ENCODE assay signal across 33 cellular contexts in genomic region chr4:65698631-65699030, GRCh38. TPM values are rescaled to one million over a fixed set of nuclear protein-coding genes. Genes with fewer than 3 reads are reported as not detected.
"Had no signal": no experiment of that assay in that cellular context is flagged by ENCODE, and none has a peak within 500 bp of the region (broad histone marks: within the 10 kb centered on the region; RNA-seq: fewer than 3 reads in every experiment).

No MANE protein-coding gene starts in this region.

- H3K27me3 ChIP-seq: adrenal gland, ascending aorta, body of pancreas, brain microvascular endothelial cell, breast epithelium, cardiac muscle cell had no signal

- H3K9me3 ChIP-seq: adrenal gland, ascending aorta, body of pancreas, breast epithelium had no signal

- H3K27ac ChIP-seq: adrenal gland, ascending aorta, body of pancreas, brain microvascular endothelial cell, breast epithelium, cardiac muscle cell had no signal

- DNase-seq: activated effector memory CD4-positive, alpha-beta T cell treated with anti-CD3 and anti-CD28 coated beads, Interleukin-2, amount 50 U/mL, for 16 hours; activated effector memory CD4-positive, alpha-beta T cell treated with Interleukin-2 at 50 U/mL for 16 hours; activated gamma-delta T cell; activated gamma-delta T cell treated with Interleukin-2 at 50 U/mL for 16 hours; activated naive CD4-positive, alpha-beta T cell; activated naive CD4-positive, alpha-beta T cell treated with anti-CD3 and anti-CD28 coated beads for 36 hours; activated naive CD4-positive, alpha-beta T cell treated with anti-CD3 and anti-CD28 coated beads, Interleukin-2, amount 10 ng/mL, durations not matched to agents 7 days and 5 days; activated naive CD4-positive, alpha-beta T cell treated with anti-CD3 and anti-CD28 coated beads, Interleukin-2, amount 50 U/mL, for 16 hours; activated naive CD4-positive, alpha-beta T cell treated with Interleukin-2 at 50 U/mL for 16 hours; activated naive CD8-positive, alpha-beta T cell treated with anti-CD3 and anti-CD28 coated beads for 36 hours; activated naive CD8-positive, alpha-beta T cell treated with anti-CD3 and anti-CD28 coated beads, Interleukin-2, amount 10 ng/mL, durations not matched to agents 7 days and 5 days; activated naive CD8-positive, alpha-beta T cell treated with anti-CD3 and anti-CD28 coated beads, Interleukin-2, amount 50 U/mL, for 24 hours; activated T-cell treated with anti-CD3 and anti-CD28 coated beads, Interleukin-2, amount 50 U/mL, for 24 hours; activated T-cell treated with anti-CD3 and anti-CD28 coated beads, Interleukin-2, amount 50 U/mL, for 4 hours; activated T-cell treated with anti-CD3 and anti-CD28 coated beads, Interleukin-2, amount 50 U/mL, for 48 hours; activated T-cell treated with anti-CD3 and anti-CD28 coated beads, Interleukin-2, amount 50 U/mL, for 72 hours; adrenal gland; amniotic stem cell; amygdala; anterior cingulate cortex; aorta; body of pancreas; brain microvascular endothelial cell; caudate nucleus; central memory CD4-positive, alpha-beta T cell; cerebellar nuclear complex had no signal

- H3K4me1 ChIP-seq: adrenal gland, ascending aorta, body of pancreas, breast epithelium had no signal

- H3K4me3 ChIP-seq: adrenal gland, ascending aorta, body of pancreas, breast epithelium, cardiac muscle cell had no signal

- H3K36me3 ChIP-seq: adrenal gland, ascending aorta, brain microvascular endothelial cell, breast epithelium, cardiac muscle cell had no signal

RNA-seq across cellular contexts. Expression of gene EPHA5, which starts 28.3 kb away (rescaled TPM):
- total RNA-seq: activated naive CD4-positive, alpha-beta T cell treated with anti-CD3 and anti-CD28 coated beads for 36 hours; activated naive CD4-positive, alpha-beta T cell treated with anti-CD3 and anti-CD28 coated beads, Interleukin-2, amount 50 U/mL, for 72 hours; activated naive CD8-positive, alpha-beta T cell treated with anti-CD3 and anti-CD28 coated beads for 36 hours; activated naive CD8-positive, alpha-beta T cell treated with anti-CD3 and anti-CD28 coated beads, Interleukin-2, amount 10 ng/mL, durations not matched to agents 7 days and 5 days; activated T-cell treated with anti-CD3 and anti-CD28 coated beads, Interleukin-2, amount 50 U/mL, for 4 hours; activated T-cell treated with anti-CD3 and anti-CD28 coated beads, Interleukin-2, amount 50 U/mL, for 72 hours; activated T-helper 1 cell treated with anti-CD3 and anti-CD28 coated beads, Interleukin-12 subunit alpha, Interleukin-12 subunit beta, Interleukin-2, Interleukin-4 antibody, amounts not matched to agents 30 ng/mL and 10 ng/mL and 1 ng/mL, durations not matched to agents 14 hours and 24 hours and 36 hours; activated T-helper 17 cell treated with anti-CD3 and anti-CD28 coated beads, Interleukin-2, amount 50 U/mL, for 72 hours; activated T-helper 2 cell treated with anti-CD3 and anti-CD28 coated beads, Interferon-gamma antibody, Interleukin-2, Interleukin-4, amounts not matched to agents 10 μg/mL and 5 μg/mL and 100 μg/mL, durations not matched to agents 14 hours and 24 hours and 36 hours; ascending aorta had no signal
